In genomic region chr10:12474727-12475414, GRCh38 we compare ENCODE assay signal across 16 cellular contexts.
"Had no signal": no experiment of that assay in that cellular context is flagged by ENCODE, and none has a peak within 500 bp of the region (broad histone marks: within the 10 kb centered on the region; RNA-seq: fewer than 3 reads in every experiment).

No MANE protein-coding gene starts in this region.

- H3K27me3 ChIP-seq: neutrophil, suprapubic skin, thyroid gland, upper lobe of left lung, uterus had no signal

- H3K4me3 ChIP-seq: psoas muscle, suprapubic skin, thyroid gland, upper lobe of left lung, uterus had no signal

- H3K27ac ChIP-seq: neutrophil, psoas muscle, suprapubic skin, thyroid gland, upper lobe of left lung, uterus had no signal

- H3K27ac Mint-ChIP-seq: dendritic cell treated with granulocyte-macrophage colony-stimulating factor and Interleukin-4, amounts not matched to agents 40 ng/mL and 50 ng/mL, for 4 days had no signal

- H3K9me3 Mint-ChIP-seq: dendritic cell treated with granulocyte-macrophage colony-stimulating factor and Interleukin-4, amounts not matched to agents 40 ng/mL and 50 ng/mL, for 4 days had no signal

- H3K9me3 ChIP-seq: neutrophil, psoas muscle, suprapubic skin, thyroid gland, upper lobe of left lung, uterus had no signal

- DNase-seq: foreskin melanocyte; head of caudate nucleus; hippocampal formation; naive thymus-derived CD8-positive, alpha-beta T cell; psoas muscle; retina; stimulated activated CD4-positive, alpha-beta T cell treated with anti-CD3 and anti-CD28 coated beads, Interleukin-2, amount 100 ng/mL, for 24 hours; stimulated activated naive CD8-positive, alpha-beta T cell treated with anti-CD3 and anti-CD28 coated beads, Interleukin-15, Interleukin-2, amounts not matched to agents 100 U/mL and 50 U/mL, for 24 hours; thyroid gland; upper lobe of left lung; uterus had no signal

- H3K4me3 Mint-ChIP-seq: dendritic cell treated with granulocyte-macrophage colony-stimulating factor and Interleukin-4, amounts not matched to agents 40 ng/mL and 50 ng/mL, for 4 days; naive thymus-derived CD8-positive, alpha-beta T cell had no signal

- H3K4me1 ChIP-seq: psoas muscle, uterus had no signal

- H3K36me3 ChIP-seq: neutrophil, suprapubic skin, thyroid gland, upper lobe of left lung, uterus had no signal

- H3K27me3 Mint-ChIP-seq: naive thymus-derived CD8-positive, alpha-beta T cell had no signal

- ATAC-seq: left colon; naive thymus-derived CD8-positive, alpha-beta T cell; psoas muscle; sciatic nerve; stimulated activated naive CD8-positive, alpha-beta T cell treated with anti-CD3 and anti-CD28 coated beads, Interleukin-15, Interleukin-2, amounts not matched to agents 100 U/mL and 50 U/mL, for 24 hours had no signal
